Comparison of ENCODE assay signal across 3 cellular contexts in genomic region chr1:31324093-31324492, GRCh38.
TF ChIP-seq lines count a peak whose summit lies in the region.

No MANE protein-coding gene starts in this region.

TF ChIP-seq in HEK293, 187 proteins besides CTCF, POLR2A, EP300 and RAD21:
- TF ChIP-seq ZNF121 (tag by site-specific recombination; IDR thresholded peaks at IDR 0.05) (peak; percentile 73; the same call in 1 of the 2 replicates), ZNF610 (tag by site-specific recombination; IDR thresholded peaks at IDR 0.05; ENCODE audit: borderline replicate concordance) (no peak)

TF ChIP-seq in WTC11, 78 proteins besides CTCF, POLR2A, EP300 and RAD21:
- TF ChIP-seq ZNF512 (CRISPR knock-in tag; IDR thresholded peaks at IDR 0.05; ENCODE audit: borderline replicate concordance) (no peak), ZNF121 (CRISPR knock-in tag; IDR thresholded peaks at IDR 0.05) (peak; percentile 96)

TF ChIP-seq in K562, 482 proteins besides CTCF, POLR2A, EP300 and RAD21:
- TF ChIP-seq CHD4 (IDR thresholded peaks at IDR 0.05; ENCODE audit: insufficient read depth, insufficient replicate concordance, low read depth, low read length, poor library complexity, severe bottlenecking) (no peak), ZNF121 (CRISPR knock-in tag; conservative IDR thresholded peaks at IDR 0.05) (peak; percentile 88), BRCA1 (IDR thresholded peaks at IDR 0.05) (no peak), BRCA1 (CRISPR knock-in tag; IDR thresholded peaks at IDR 0.05) (0 out of 2 replicates have a peak, but pooled peaks have one; percentile 3)
